ENCODE assay signal across 8 cellular contexts in genomic region chr9:126558051-126558665, GRCh38. TPM values are rescaled to one million over a fixed set of nuclear protein-coding genes. Genes with fewer than 3 reads are reported as not detected.
A peak's percentile ranks its signal among the peaks of the same experiment; 100 is the strongest.
DNase-seq lines count a peak whose midpoint lies in the region; ATAC-seq and TF ChIP-seq lines count a peak whose summit lies in the region.

No MANE protein-coding gene starts in this region.

- ATAC-seq in GM19351 (IDR thresholded peaks at IDR 0.05; ENCODE audit: unreplicated experiment) (no peak), HG02763 (IDR thresholded peaks at IDR 0.05; ENCODE audit: unreplicated experiment) (no peak)

- POLR2A ChIA-PET in MCF 10A (lab: Yijun Ruan, JAX): interaction anchor here (0.6 to 1.5 kb wide), 6 partner anchors 9 to 592 kb away, joined by 3 to 5 read pairs (median 3); no protein-coding TSS in a partner anchor

- H3K4me3 Mint-ChIP-seq in MCF 10A (ENCODE audit: unreplicated experiment): no peak overlapping the region

- peak; percentile 8 for DNase-seq in GM12864 (ENCODE audit: low read depth)
- peak; percentile 49 for DNase-seq in NCI-H1436 (lab: John Stamatoyannopoulos, UW)
- DNase-seq in MCF 10A (ENCODE audit: unreplicated experiment): peak; percentile 74
- peak; percentile 86 for DNase-seq in islet precursor cell
- DNase-seq in stimulated activated CD4-positive, alpha-beta T cell treated with anti-CD3 and anti-CD28 coated beads, Interleukin-2, amount 100 ng/mL, for 4 hours (ENCODE audit: low read depth): peak; percentile 38

- H3K27ac Mint-ChIP-seq in MCF 10A (ENCODE audit: low read depth, unreplicated experiment): no peak overlapping the region

- H3K9me3 Mint-ChIP-seq in MCF 10A (ENCODE audit: unreplicated experiment): no peaks in the 10 kb centered on the region

- H3K4me3 ChIP-seq in GM12864 (ENCODE audit: low read depth, low read length): no peak overlapping the region

- CTCF ChIA-PET in MCF 10A (lab: Yijun Ruan, JAX): interaction anchor here (0.6 to 7.1 kb wide), 39 partner anchors 12 to 1157 kb away, joined by 3 to 217 read pairs (median 4); no protein-coding TSS in a partner anchor

- H3K27ac ChIP-seq in VCaP: no peak overlapping the region

- TF ChIP-seq CTCF in GM12864 (IDR thresholded peaks at IDR 0.05; ENCODE audit: low read depth, low read length, missing control alignments) (peak; percentile 97), VCaP (conservative IDR thresholded peaks at IDR 0.05) (peak; percentile 95), MCF 10A (IDR thresholded peaks at IDR 0.05; ENCODE audit: unreplicated experiment) (peak; percentile 98)

- intact Hi-C loops in MCF 10A (cut with micrococcal nuclease): loop anchor here (1.0 kb wide), 1 partner anchor 57 kb away; no protein-coding TSS in a partner anchor

- peaks cover 34% of the 10 kb centered on the region for H3K27me3 Mint-ChIP-seq in MCF 10A (ENCODE audit: insufficient read depth, unreplicated experiment)

- BruUV-seq in MCF 10A (replicated peaks; lab: Mats Ljungman, UMichigan): no TSS peak

- H3K4me1 Mint-ChIP-seq in MCF 10A (ENCODE audit: insufficient read depth, unreplicated experiment): no peaks in the 10 kb centered on the region

- no peaks in the 10 kb centered on the region for H3K36me3 Mint-ChIP-seq in MCF 10A (ENCODE audit: insufficient read depth, unreplicated experiment)

RNA-seq across cellular contexts. Expression of gene LMX1B, which starts 55.6 kb away (rescaled TPM):
- 3.4 and 3.9 TPM in 2 replicates for total RNA-seq in MCF 10A (2022)

Comparison
In these comparisons a context has a peak if more than half of its experiments do, and no peak if none do; other contexts are left out.
1. DNase-seq: peak in every context shown above with its lines; median percentile 86 in islet precursor cell; 74 in MCF 10A; 49 in NCI-H1436; 38 in stimulated activated CD4-positive, alpha-beta T cell treated with anti-CD3 and anti-CD28 coated beads, Interleukin-2, amount 100 ng/mL, for 4 hours; 8 in GM12864.